In genomic region chr9:18743976-18744375, GRCh38 we compare ENCODE assay signal across 12 cellular contexts.
"Had no signal": no experiment of that assay in that cellular context is flagged by ENCODE, and none has a peak within 500 bp of the region (broad histone marks: within the 10 kb centered on the region; RNA-seq: fewer than 3 reads in every experiment).

No MANE protein-coding gene starts in this region.

- DNase-seq: activated CD4-positive, alpha-beta T cell treated with anti-CD3 and anti-CD28 coated beads, Interleukin-2, amount 50 U/mL, for 4 hours; activated CD4-positive, CD25-positive, alpha-beta regulatory T cell; activated CD8-positive, alpha-beta memory T cell treated with anti-CD3 and anti-CD28 coated beads, Interleukin-2, amount 10 ng/mL, durations not matched to agents 7 days and 5 days; activated effector memory CD4-positive, alpha-beta T cell treated with Interleukin-2 at 50 U/mL for 16 hours; activated T-cell treated with anti-CD3 and anti-CD28 coated beads, Interleukin-2, amount 50 U/mL, for 24 hours; amniotic stem cell; glutamatergic neuron; immature natural killer cell; pancreas; stimulated activated CD4-positive, alpha-beta T cell treated with anti-CD3 and anti-CD28 coated beads, Interleukin-4, amount 100 ng/mL, for 1 hour; upper lobe of left lung had no signal

- ATAC-seq: activated CD8-positive, alpha-beta memory T cell treated with anti-CD3 and anti-CD28 coated beads, Interleukin-2, amount 10 ng/mL, durations not matched to agents 7 days and 5 days; pancreas had no signal

- H3K4me1 ChIP-seq: pancreas had no signal

- H3K36me3 ChIP-seq: pancreas, upper lobe of left lung had no signal

- FAIRE-seq: endometrium, pancreas had no signal

- H3K9me3 ChIP-seq: pancreas, upper lobe of left lung had no signal

- H3K27me3 ChIP-seq: pancreas, upper lobe of left lung had no signal

- H3K27ac ChIP-seq: pancreas, upper lobe of left lung had no signal

- H3K4me3 ChIP-seq: pancreas, upper lobe of left lung had no signal
